In the genomic region with DNA sequence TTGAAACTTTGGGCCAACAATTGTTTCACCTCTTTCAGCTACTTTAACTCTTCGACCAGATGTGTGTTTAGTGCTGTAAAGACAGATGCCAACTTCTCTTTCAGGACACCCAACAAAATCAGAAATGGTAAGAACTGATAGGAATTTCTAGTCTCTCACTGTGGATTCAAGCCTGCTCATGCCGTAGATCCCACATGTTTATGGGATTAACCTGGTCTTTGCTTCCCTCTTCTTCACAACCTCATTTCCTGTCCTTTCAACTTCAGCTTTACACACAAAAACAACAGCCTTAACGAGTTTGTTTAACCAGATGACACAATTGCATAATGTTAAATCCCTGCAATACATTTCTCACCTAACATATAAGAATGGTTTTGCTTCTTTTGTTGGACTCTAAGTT, we compare ENCODE assay signal across 21 cellular contexts.
"Had no signal": no experiment of that assay in that cellular context is flagged by ENCODE, and none has a peak within 500 bp of the region (broad histone marks: within the 10 kb centered on the region; RNA-seq: fewer than 3 reads in every experiment).

No MANE protein-coding gene starts in this region.

- ATAC-seq: effector memory CD8-positive, alpha-beta T cell; left colon; left ventricle myocardium superior; stimulated activated naive B cell treated with anti-CD40 and anti-IgM and Interleukin-4, amounts not matched to agents 10 μg/mL and 1 μg/mL and 100 μg/mL, for 72 hours; stimulated activated naive CD8-positive, alpha-beta T cell treated with anti-CD3 and anti-CD28 coated beads, Interleukin-15, amount 100 ng/mL, for 72 hours; upper lobe of right lung had no signal

- H3K9me3 ChIP-seq: esophagus muscularis mucosa, sigmoid colon, testis, tibial nerve, upper lobe of right lung, vagina had no signal

- H3K27me3 ChIP-seq: esophagus muscularis mucosa, sigmoid colon, testis, tibial nerve, upper lobe of right lung, vagina had no signal

- H3K27me3 Mint-ChIP-seq: dendritic cell treated with granulocyte-macrophage colony-stimulating factor and Interleukin-4, amounts not matched to agents 40 ng/mL and 50 ng/mL, for 4 days; effector memory CD8-positive, alpha-beta T cell; naive B cell; stimulated activated naive B cell treated with anti-CD40 and anti-IgM and Interleukin-4, amounts not matched to agents 10 μg/mL and 1 μg/mL and 100 μg/mL, for 72 hours; stimulated activated naive CD8-positive, alpha-beta T cell treated with anti-CD3 and anti-CD28 coated beads, Interleukin-15, amount 100 ng/mL, for 72 hours had no signal

- H3K4me3 Mint-ChIP-seq: dendritic cell treated with granulocyte-macrophage colony-stimulating factor and Interleukin-4, amounts not matched to agents 40 ng/mL and 50 ng/mL, for 4 days; effector memory CD8-positive, alpha-beta T cell; naive B cell; nephron; stimulated activated naive B cell treated with anti-CD40 and anti-IgM and Interleukin-4, amounts not matched to agents 10 μg/mL and 1 μg/mL and 100 μg/mL, for 72 hours; stimulated activated naive CD8-positive, alpha-beta T cell treated with anti-CD3 and anti-CD28 coated beads, Interleukin-15, amount 100 ng/mL, for 72 hours had no signal

- H3K36me3 ChIP-seq: esophagus muscularis mucosa, sigmoid colon, tibial nerve, upper lobe of right lung, vagina had no signal

- H3K4me1 Mint-ChIP-seq: naive B cell; nephron; stimulated activated naive B cell treated with anti-CD40 and anti-IgM and Interleukin-4, amounts not matched to agents 10 μg/mL and 1 μg/mL and 100 μg/mL, for 72 hours; stimulated activated naive CD8-positive, alpha-beta T cell treated with anti-CD3 and anti-CD28 coated beads, Interleukin-15, amount 100 ng/mL, for 72 hours had no signal

- H3K9me3 Mint-ChIP-seq: nephron had no signal

- H3K4me3 ChIP-seq: esophagus muscularis mucosa, lung, sigmoid colon, skin epidermis, testis, tibial nerve, upper lobe of right lung, vagina had no signal

- H3K27ac ChIP-seq: epithelial cell of prostate, esophagus muscularis mucosa, sigmoid colon, skin epidermis, testis, tibial nerve, upper lobe of right lung, vagina had no signal

- H3K36me3 Mint-ChIP-seq: naive B cell; stimulated activated naive B cell treated with anti-CD40 and anti-IgM and Interleukin-4, amounts not matched to agents 10 μg/mL and 1 μg/mL and 100 μg/mL, for 72 hours had no signal

- H3K27ac Mint-ChIP-seq: dendritic cell treated with granulocyte-macrophage colony-stimulating factor and Interleukin-4, amounts not matched to agents 40 ng/mL and 50 ng/mL, for 4 days; effector memory CD8-positive, alpha-beta T cell; naive B cell; nephron; stimulated activated naive B cell treated with anti-CD40 and anti-IgM and Interleukin-4, amounts not matched to agents 10 μg/mL and 1 μg/mL and 100 μg/mL, for 72 hours; stimulated activated naive CD8-positive, alpha-beta T cell treated with anti-CD3 and anti-CD28 coated beads, Interleukin-15, amount 100 ng/mL, for 72 hours had no signal

- H3K4me1 ChIP-seq: esophagus muscularis mucosa, sigmoid colon, testis, tibial nerve, upper lobe of right lung, vagina had no signal

- DNase-seq: effector memory CD8-positive, alpha-beta T cell; left colon; left ventricle myocardium superior; mesenchymal stem cell; naive B cell; posterior cingulate gyrus; sigmoid colon; stimulated activated CD4-positive, alpha-beta T cell treated with anti-CD3 and anti-CD28 coated beads, Interleukin-2, amount 100 ng/mL, for 24 hours; stimulated activated CD4-positive, alpha-beta T cell treated with anti-CD3 and anti-CD28 coated beads, Interleukin-4, amount 100 ng/mL, for 4 hours; stimulated activated naive B cell treated with anti-CD40 and anti-IgM and Interleukin-4, amounts not matched to agents 10 μg/mL and 1 μg/mL and 100 μg/mL, for 72 hours; stimulated activated naive CD8-positive, alpha-beta T cell treated with anti-CD3 and anti-CD28 coated beads, Interleukin-15, amount 100 ng/mL, for 72 hours; testis; upper lobe of right lung had no signal
